ENCODE assay signal across 2 cellular contexts in genomic region chr1:226485192-226485591, GRCh38.
TF ChIP-seq lines count a peak whose summit lies in the region.

No MANE protein-coding gene starts in this region.

TF ChIP-seq in HepG2, 621 proteins besides CTCF, POLR2A, EP300 and RAD21:
- TF ChIP-seq ZNF263 (CRISPR knock-in tag; IDR thresholded peaks at IDR 0.05) (peak; percentile 65), ZNF354B (CRISPR knock-in tag; IDR thresholded peaks at IDR 0.05) (no peak)
- TF ChIP-seq, protein P1, sequence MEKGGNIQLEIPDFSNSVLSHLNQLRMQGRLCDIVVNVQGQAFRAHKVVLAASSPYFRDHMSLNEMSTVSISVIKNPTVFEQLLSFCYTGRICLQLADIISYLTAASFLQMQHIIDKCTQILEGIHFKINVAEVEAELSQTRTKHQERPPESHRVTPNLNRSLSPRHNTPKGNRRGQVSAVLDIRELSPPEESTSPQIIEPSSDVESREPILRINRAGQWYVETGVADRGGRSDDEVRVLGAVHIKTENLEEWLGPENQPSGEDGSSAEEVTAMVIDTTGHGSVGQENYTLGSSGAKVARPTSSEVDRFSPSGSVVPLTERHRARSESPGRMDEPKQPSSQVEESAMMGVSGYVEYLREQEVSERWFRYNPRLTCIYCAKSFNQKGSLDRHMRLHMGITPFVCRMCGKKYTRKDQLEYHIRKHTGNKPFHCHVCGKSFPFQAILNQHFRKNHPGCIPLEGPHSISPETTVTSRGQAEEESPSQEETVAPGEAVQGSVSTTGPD (CRISPR knock-in tag; IDR thresholded peaks at IDR 0.05): no peak

TF ChIP-seq in H1, 55 proteins besides CTCF, POLR2A, EP300 and RAD21:
- TF ChIP-seq KDM4A (IDR thresholded peaks at IDR 0.05; ENCODE audit: low read depth, low read length, severe bottlenecking): no peak
- no peak for TF ChIP-seq SP4 (IDR thresholded peaks at IDR 0.05; ENCODE audit: low read length)
- no peak for TF ChIP-seq KDM1A (IDR thresholded peaks at IDR 0.05; ENCODE audit: borderline replicate concordance, low read length)
- TF ChIP-seq MAX (IDR thresholded peaks at IDR 0.05): no peak
- no peak for TF ChIP-seq EGR1 (IDR thresholded peaks at IDR 0.05; ENCODE audit: borderline replicate concordance, low read depth, low read length)
- no peak for TF ChIP-seq EZH2 (IDR thresholded peaks at IDR 0.05; ENCODE audit: low read depth, low read length, severe bottlenecking)
